ENCODE assay signal across 18 cellular contexts in genomic region chr5:159936686-159937329, GRCh38. TPM values are rescaled to one million over a fixed set of nuclear protein-coding genes. Genes with fewer than 3 reads are reported as not detected.
DNase-seq lines count a peak whose midpoint lies in the region; ATAC-seq and TF ChIP-seq lines count a peak whose summit lies in the region.
"Had no signal": no experiment of that assay in that cellular context is flagged by ENCODE, and none has a peak within 500 bp of the region (broad histone marks: within the 10 kb centered on the region; RNA-seq: fewer than 3 reads in every experiment).

No MANE protein-coding gene starts in this region.

- peaks cover 6% of the 10 kb centered on the region for H3F3A ChIP-seq in neural progenitor cell (ENCODE audit: low read depth)

- no peaks in the 10 kb centered on the region for H3K9me3 Mint-ChIP-seq in neural progenitor cell
- H3K9me3 Mint-ChIP-seq: IgD-negative memory B cell had no signal

- no peaks in the 10 kb centered on the region for H3K36me3 Mint-ChIP-seq in neural progenitor cell
- H3K36me3 Mint-ChIP-seq: IgD-negative memory B cell had no signal

- H3K4me2 ChIP-seq in neural progenitor cell, result no peak overlapping the region
- H3K4me2 ChIP-seq: PC-9 had no signal

- peaks cover 4% of the 10 kb centered on the region for H3K4me1 Mint-ChIP-seq in neural progenitor cell
- H3K4me1 Mint-ChIP-seq: IgD-negative memory B cell had no signal

- H3K27ac Mint-ChIP-seq in neural progenitor cell, result no peak overlapping the region
- H3K27ac Mint-ChIP-seq: IgD-negative memory B cell had no signal

- H3K9me3 ChIP-seq in neural progenitor cell (ENCODE audit: low read depth), result no peaks in the 10 kb centered on the region
- H3K9me3 ChIP-seq: suprapubic skin had no signal

- no peaks in the 10 kb centered on the region for H3K36me3 ChIP-seq in neural progenitor cell
- H3K36me3 ChIP-seq: suprapubic skin had no signal

- peak; percentile 97 for ATAC-seq in foreskin keratinocyte

- H3K27me3 Mint-ChIP-seq in neural progenitor cell (ENCODE audit: insufficient read depth, low read depth), result peaks cover 3% of the 10 kb centered on the region

- peaks cover 13% of the 10 kb centered on the region for H3K4me1 ChIP-seq in foreskin keratinocyte
- H3K4me1 ChIP-seq in neural progenitor cell, result peaks cover 12% of the 10 kb centered on the region
- H3K4me1 ChIP-seq: suprapubic skin had no signal

- no peak overlapping the region for H3K9ac ChIP-seq in neural progenitor cell

- no peaks in the 10 kb centered on the region for H3K79me2 ChIP-seq in neural progenitor cell (ENCODE audit: low read depth)

- no peaks in the 10 kb centered on the region for H3K27me3 ChIP-seq in foreskin keratinocyte
- H3K27me3 ChIP-seq in neural progenitor cell, result no peaks in the 10 kb centered on the region
- H3K27me3 ChIP-seq: suprapubic skin had no signal

- H3K4me3 ChIP-seq in skeletal muscle cell (ENCODE audit: low read depth, low read length) (no peak overlapping the region), neural progenitor cell (no peak overlapping the region)
- H3K4me3 ChIP-seq: PC-9, skin epidermis, suprapubic skin had no signal

- no peak for TF ChIP-seq CTCF in foreskin keratinocyte (conservative IDR thresholded peaks at IDR 0.05)
- TF ChIP-seq CTCF in neural progenitor cell (IDR thresholded peaks at IDR 0.05), result no peak

- no peak overlapping the region for H3K4me3 Mint-ChIP-seq in neural progenitor cell
- H3K4me3 Mint-ChIP-seq: IgD-negative memory B cell had no signal

- no peaks in the 10 kb centered on the region for H4K20me1 ChIP-seq in neural progenitor cell (ENCODE audit: low read depth)

- no peak overlapping the region for H2AFZ ChIP-seq in neural progenitor cell (replicated peaks)
- H2AFZ ChIP-seq: PC-9 had no signal

- DNase-seq in LHCN-M2 (ENCODE audit: low read depth) (peak; percentile 49), astrocyte of the hippocampus (ENCODE audit: low read depth, low spot score) (peak; percentile 61), foreskin keratinocyte (peak; percentile 86 to 91), skeletal muscle cell (ENCODE audit: low read depth) (peak; percentile 82), neural progenitor cell (ENCODE audit: low spot score) (no peak)
- no peak for DNase-seq in activated CD4-positive, CD25-positive, alpha-beta regulatory T cell treated with anti-CD3 and anti-CD28 coated beads, Interleukin-2, amount 50 U/mL, for 72 hours
- DNase-seq in stimulated activated CD4-positive, alpha-beta T cell treated with anti-CD3 and anti-CD28 coated beads, Interleukin-4, amount 100 ng/mL, for 4 hours, result no peak
- DNase-seq in stimulated activated CD4-positive, alpha-beta T cell treated with anti-CD3 and anti-CD28 coated beads, Interleukin-4, amount 100 ng/mL, for 1 hour, result no peak
- DNase-seq: activated CD4-positive, alpha-beta T cell treated with anti-CD3 and anti-CD28 coated beads, Interleukin-2, amount 50 U/mL, for 1 hour; activated naive CD4-positive, alpha-beta T cell; AML-193; occipital lobe; stimulated activated CD4-positive, alpha-beta T cell treated with anti-CD3 and anti-CD28 coated beads, Interleukin-4, amount 100 ng/mL, for 24 hours; stimulated activated CD8-positive, alpha-beta memory T cell treated with anti-CD3 and anti-CD28 coated beads, Interleukin-4, amount 100 ng/mL, for 48 hours had no signal

- H3K27ac ChIP-seq in foreskin keratinocyte (peak overlapping the region; percentile 90), neural progenitor cell (no peak overlapping the region)
- H3K27ac ChIP-seq: PC-9, suprapubic skin had no signal

RNA-seq across cellular contexts. Expression of gene ADRA1B, which starts 20.5 kb away (rescaled TPM):
- total RNA-seq in LHCN-M2 (2014; rRNA removed), result 0.71 and 1.1 TPM in 2 replicates
- polyA plus RNA-seq in LHCN-M2 (2012), result 3.5 TPM
- total RNA-seq in foreskin keratinocyte, result 0.11 TPM in 1 of 2 replicates, not detected in the other
- 0.07 TPM in 1 of 2 replicates, not detected in the other for polyA plus RNA-seq in foreskin keratinocyte
- 0.59 TPM in 1 of 2 replicates, not detected in the other for total RNA-seq in neural progenitor cell (ENCODE audit: low replicate concordance)
- polyA plus RNA-seq: IgD-negative memory B cell had no signal

Comparison
In these comparisons a context has a peak if more than half of its experiments do, and no peak if none do; other contexts are left out.
1. DNase-seq: peak in LHCN-M2 (single experiment), astrocyte of the hippocampus (single experiment), foreskin keratinocyte (2 of 2) and skeletal muscle cell (single experiment); none in activated CD4-positive, CD25-positive, alpha-beta regulatory T cell treated with anti-CD3 and anti-CD28 coated beads, Interleukin-2, amount 50 U/mL, for 72 hours (single experiment), stimulated activated CD4-positive, alpha-beta T cell treated with anti-CD3 and anti-CD28 coated beads, Interleukin-4, amount 100 ng/mL, for 4 hours (0 of 2), stimulated activated CD4-positive, alpha-beta T cell treated with anti-CD3 and anti-CD28 coated beads, Interleukin-4, amount 100 ng/mL, for 1 hour (single experiment) and neural progenitor cell (single experiment).